In the genomic region with DNA sequence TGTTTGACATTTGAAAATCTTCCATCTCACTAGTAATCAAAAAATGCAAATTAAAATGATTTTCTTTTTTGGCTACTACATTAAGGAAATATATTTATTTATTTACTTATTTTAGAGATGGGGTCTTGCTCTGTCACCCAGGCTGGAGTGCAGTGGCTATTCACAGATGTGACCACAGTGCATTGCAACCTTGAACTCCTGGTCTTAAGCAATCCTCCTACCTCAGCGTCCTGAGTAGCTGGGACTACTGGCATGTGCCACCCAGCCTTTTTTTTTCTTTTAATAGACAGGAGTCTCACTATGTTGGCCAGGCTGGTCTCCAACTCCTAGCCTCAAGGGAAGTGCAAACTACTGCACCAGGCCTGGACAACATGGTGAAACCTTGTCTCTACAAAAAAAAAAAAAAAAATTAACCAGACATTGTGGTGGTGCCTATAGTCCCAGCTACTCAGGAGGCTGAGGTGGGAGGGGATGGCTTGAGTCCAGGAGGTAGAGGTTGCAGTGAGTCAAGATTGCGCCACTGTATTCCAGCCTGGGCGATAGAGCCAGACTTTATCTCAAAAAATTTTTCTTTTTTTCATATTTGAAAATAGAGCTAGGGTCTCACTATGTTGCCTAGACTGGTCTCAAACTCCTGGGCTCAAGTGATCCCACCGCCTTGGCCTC, we compare ENCODE assay signal across 17 cellular contexts. TPM values are rescaled to one million over a fixed set of nuclear protein-coding genes. Genes with fewer than 3 reads are reported as not detected.
DNase-seq lines count a peak whose midpoint lies in the region; FAIRE-seq and TF ChIP-seq lines count a peak whose summit lies in the region.
"Had no signal": no experiment of that assay in that cellular context is flagged by ENCODE, and none has a peak within 500 bp of the region (broad histone marks: within the 10 kb centered on the region; RNA-seq: fewer than 3 reads in every experiment).

No MANE protein-coding gene starts in this region.

- WGBS in thyroid gland, 2 donors = 73 to 90% methylated on average over 4 of the region's 4 CpGs

- H3K4me2 ChIP-seq in astrocyte (ENCODE audit: low read length) = no peak overlapping the region
- H3K4me2 ChIP-seq: BLaER1 had no signal

- H3K27me3 ChIP-seq in astrocyte (ENCODE audit: insufficient read depth, low read length) = no peaks in the 10 kb centered on the region
- no peaks in the 10 kb centered on the region for H3K27me3 ChIP-seq in thyroid gland
- H3K27me3 ChIP-seq: BLaER1 had no signal

- no peaks in the 10 kb centered on the region for H3K36me3 Mint-ChIP-seq in astrocyte (ENCODE audit: low read depth, unreplicated experiment)

- no peaks in the 10 kb centered on the region for H3K36me3 ChIP-seq in astrocyte (ENCODE audit: insufficient read depth, low read length)
- no peaks in the 10 kb centered on the region for H3K36me3 ChIP-seq in thyroid gland
- H3K36me3 ChIP-seq: BLaER1 had no signal

- H3K27ac Mint-ChIP-seq in astrocyte (ENCODE audit: unreplicated experiment) = no peak overlapping the region

- no peak for TF ChIP-seq POLR2A in thyroid gland (IDR thresholded peaks at IDR 0.05)

- no peak overlapping the region for H3K9ac ChIP-seq in astrocyte (ENCODE audit: low read length)
- H3K9ac ChIP-seq: BLaER1 had no signal

- FAIRE-seq in astrocyte (lab: Jason Lieb, UNC) (no peak), urothelium cell line (lab: Jason Lieb, UNC) (no peak)
- FAIRE-seq: H1, RCC 7860 had no signal

- no peak overlapping the region for H3K4me3 Mint-ChIP-seq in astrocyte (ENCODE audit: unreplicated experiment)

- H3K79me2 ChIP-seq in astrocyte (ENCODE audit: insufficient read depth, low read length) = peaks cover 5% of the 10 kb centered on the region

- no peak overlapping the region for H3K4me3 ChIP-seq in astrocyte (ENCODE audit: insufficient read depth, low read depth, low read length)
- no peak overlapping the region for H3K4me3 ChIP-seq in fibroblast of villous mesenchyme (ENCODE audit: low read depth, low read length)
- H3K4me3 ChIP-seq in thyroid gland (replicated peaks in 1 of 3) = no peak overlapping the region
- H3K4me3 ChIP-seq: BLaER1 had no signal

- intact Hi-C loops in thyroid gland (cut with DNase I) = no loop called here

- TF ChIP-seq CTCF in astrocyte (IDR thresholded peaks at IDR 0.05; ENCODE audit: insufficient read depth, low read depth, low read length) (no peak), fibroblast of villous mesenchyme (IDR thresholded peaks at IDR 0.05; ENCODE audit: insufficient read depth, low read depth, low read length) (no peak), thyroid gland (IDR thresholded peaks at IDR 0.05) (no peak)

- no peaks in the 10 kb centered on the region for H4K20me1 ChIP-seq in astrocyte (ENCODE audit: insufficient read depth, low read length)
- H4K20me1 ChIP-seq: BLaER1 had no signal

- H3K4me1 ChIP-seq in astrocyte (ENCODE audit: insufficient read depth, low read length) = peaks cover 12% of the 10 kb centered on the region
- H3K4me1 ChIP-seq in thyroid gland = peaks cover 0 to 11% of the 10 kb centered on the region in 2 donors

- H3K27ac ChIP-seq in astrocyte (ENCODE audit: low read depth, low read length) = no peak overlapping the region
- H3K27ac ChIP-seq in thyroid gland = no peak overlapping the region
- H3K27ac ChIP-seq: 22Rv1, BLaER1 had no signal

- H3K27me3 Mint-ChIP-seq in astrocyte (ENCODE audit: low read depth, unreplicated experiment) = no peaks in the 10 kb centered on the region
- H3K27me3 Mint-ChIP-seq: IgD-negative memory B cell had no signal

- peaks cover 7% of the 10 kb centered on the region for H3K4me1 Mint-ChIP-seq in astrocyte (ENCODE audit: low read depth, unreplicated experiment)

- peak; percentile 13 for DNase-seq in activated CD8-positive, alpha-beta memory T cell treated with anti-CD3 and anti-CD28 coated beads, Interleukin-2, amount 50 U/mL, for 48 hours
- DNase-seq in activated CD8-positive, alpha-beta memory T cell treated with anti-CD3 and anti-CD28 coated beads, Interleukin-2, amount 50 U/mL, for 4 hours = no peak
- DNase-seq in astrocyte (ENCODE audit: low read depth) = peak; percentile 55
- DNase-seq in fibroblast of villous mesenchyme (ENCODE audit: low read depth) = peak; percentile 39
- no peak for DNase-seq in HT-29 (ENCODE audit: low spot score)
- no peak for DNase-seq in NCI-H748 treated with DMSO at 0.1 percent for 48 hours (lab: John Stamatoyannopoulos, UW)
- DNase-seq in urothelium cell line (ENCODE audit: low spot score) = no peak
- no peak for DNase-seq in thyroid gland
- DNase-seq: DMS 273 treated with DMSO at 0.1 percent for 48 hours, NCI-H1092 treated with DMSO at 0.1 percent for 48 hours, NCI-H187, SHP77 had no signal

- H2AFZ ChIP-seq in astrocyte (ENCODE audit: low read depth, low read length) = no peak overlapping the region

- H3K9me3 ChIP-seq in astrocyte (ENCODE audit: insufficient read depth, low read depth, low read length) = no peaks in the 10 kb centered on the region
- no peaks in the 10 kb centered on the region for H3K9me3 ChIP-seq in thyroid gland
- H3K9me3 ChIP-seq: BLaER1 had no signal

- H3K9me3 Mint-ChIP-seq in astrocyte (ENCODE audit: unreplicated experiment) = no peaks in the 10 kb centered on the region
- H3K9me3 Mint-ChIP-seq: IgD-negative memory B cell had no signal

RNA-seq across cellular contexts. Expression of a gene that starts 4.4 kb away (rescaled TPM):
- total RNA-seq in astrocyte (27.2 and 28.3 TPM in 2 replicates), fibroblast of villous mesenchyme (24.5 and 29.4 TPM in 2 replicates), thyroid gland (10 to 100 TPM; 52.1 to 72.3 (median 59.2) TPM)
- total RNA-seq in HT-29 (2014; rRNA removed; shearing (Covaris generic)) = 5.4 and 12.1 TPM in 2 replicates

RNA-seq across cellular contexts. Expression of a gene that starts 54.9 kb away (rescaled TPM):
- total RNA-seq in astrocyte (130 and 134 TPM in 2 replicates), fibroblast of villous mesenchyme (14.8 and 19.0 TPM in 2 replicates), thyroid gland (10 to 100 TPM; 27.1 to 48.5 (median 32.3) TPM)
- total RNA-seq in HT-29 (2014; rRNA removed; shearing (Covaris generic)) = 34.0 and 48.8 TPM in 2 replicates

Comparison
In these comparisons a context has a peak if more than half of its experiments do, and no peak if none do; other contexts are left out.
1. DNase-seq: peak in activated CD8-positive, alpha-beta memory T cell treated with anti-CD3 and anti-CD28 coated beads, Interleukin-2, amount 50 U/mL, for 48 hours (single experiment), astrocyte (single experiment) and fibroblast of villous mesenchyme (single experiment); none in activated CD8-positive, alpha-beta memory T cell treated with anti-CD3 and anti-CD28 coated beads, Interleukin-2, amount 50 U/mL, for 4 hours (single experiment), HT-29 (single experiment), NCI-H748 treated with DMSO at 0.1 percent for 48 hours (single experiment), urothelium cell line (single experiment) and thyroid gland (0 of 2).